In genomic region chr11:44632466-44633123, GRCh38 we compare ENCODE assay signal across 8 cellular contexts.
DNase-seq lines count a peak whose midpoint lies in the region; FAIRE-seq and TF ChIP-seq lines count a peak whose summit lies in the region.

No MANE protein-coding gene starts in this region.

- TF ChIP-seq CTCF in kidney (IDR thresholded peaks at IDR 0.05; ENCODE audit: borderline replicate concordance, extremely low read depth, insufficient read depth): peak; percentile 34
- peak in 3 of 4 experiments; percentile 22 to 32 (median 28) for TF ChIP-seq CTCF in uterus (IDR thresholded peaks at IDR 0.05)

- H3K27me3 ChIP-seq in uterus: no peaks in the 10 kb centered on the region

- FAIRE-seq in kidney (lab: Jason Lieb, UNC): no peak
- FAIRE-seq in H54 (lab: Jason Lieb, UNC): no peak

- H3K27ac ChIP-seq in kidney (ENCODE audit: low read depth in 2 of 2, low read length in 2 of 2): no peak overlapping the region
- peak overlapping the region in 1 of 2 donors; percentile 13 for H3K27ac ChIP-seq in uterus

- DNase-seq in D341Med (ENCODE audit: low spot score): peak; percentile 49
- DNase-seq in Kasumi-1 (lab: John Stamatoyannopoulos, UW): peak; percentile 32 to 45
- DNase-seq in amniotic epithelial cell (ENCODE audit: low read depth): peak; percentile 46
- DNase-seq in kidney: no peak
- DNase-seq in uterus: no peak
- DNase-seq in stimulated activated naive CD4-positive, alpha-beta T cell treated with Interleukin-2 at 50 U/mL for 16 hours (lab: John Stamatoyannopoulos, UW): no peak
- DNase-seq in H54 (ENCODE audit: insufficient read length, low spot score): no peak
- no peak for DNase-seq in NK-92 treated with Interleukin-12 subunit alpha and Interleukin-12 subunit beta, amount 100 ng/mL, for 24 hours (lab: John Stamatoyannopoulos, UW)

- H3K9me3 ChIP-seq in kidney (ENCODE audit: control insufficient read depth in 1 of 2, low read length in 2 of 2) (no peaks in the 10 kb centered on the region), uterus (no peaks in the 10 kb centered on the region)

- H3K4me3 ChIP-seq in kidney (ENCODE audit: low read length in 2 of 2) (no peak overlapping the region), uterus (no peak overlapping the region)

- no peak overlapping the region for H3K9ac ChIP-seq in kidney (ENCODE audit: low read length in 2 of 2)

- no peak for TF ChIP-seq POLR2A in uterus (IDR thresholded peaks at IDR 0.05)
- TF ChIP-seq POLR2A in H54 (IDR thresholded peaks at IDR 0.05; ENCODE audit: low read depth, low read length): no peak

- H3K4me1 ChIP-seq in kidney (ENCODE audit: control insufficient read depth in 1 of 2, insufficient read depth in 1 of 2, low read depth in 1 of 2, low read length in 2 of 2): peaks cover 0 to 3% of the 10 kb centered on the region in 2 donors
- peaks cover 0 to 15% of the 10 kb centered on the region in 2 donors for H3K4me1 ChIP-seq in uterus

- intact Hi-C loops in kidney (cut with DNase I) (no loop called here), uterus (cut with DNase I; ENCODE audit: low total_unique reads) (no loop called here)

- H3K36me3 ChIP-seq in kidney (ENCODE audit: control insufficient read depth in 1 of 2, insufficient read depth in 2 of 2, low read length in 2 of 2) (no peaks in the 10 kb centered on the region), uterus (no peaks in the 10 kb centered on the region)

Comparison
In these comparisons a context has a peak if more than half of its experiments do, and no peak if none do; other contexts are left out.
1. DNase-seq: peak in D341Med (single experiment), Kasumi-1 (2 of 2) and amniotic epithelial cell (single experiment); none in kidney (single experiment), uterus (0 of 2), stimulated activated naive CD4-positive, alpha-beta T cell treated with Interleukin-2 at 50 U/mL for 16 hours (single experiment), H54 (single experiment) and NK-92 treated with Interleukin-12 subunit alpha and Interleukin-12 subunit beta, amount 100 ng/mL, for 24 hours (single experiment).